Comparison of ENCODE assay signal across 8 cellular contexts in genomic region chr3:181711325-181712135, GRCh38. TPM values are rescaled to one million over a fixed set of nuclear protein-coding genes. Genes with fewer than 3 reads are reported as not detected.
A peak's percentile ranks its signal among the peaks of the same experiment; 100 is the strongest.
DNase-seq lines count a peak whose midpoint lies in the region; ATAC-seq and TF ChIP-seq lines count a peak whose summit lies in the region.

SOX2 (plus strand) TSS chr3:181711925; CDS start chr3:181712361, 436 bp downstream.

- in situ Hi-C loops in astrocyte of the spinal cord (cut with HindIII; ENCODE audit: low sequenced_read_pairs): no loop called here

- DNase-seq in CD8-positive, alpha-beta memory T cell: no peak
- DNase-seq in H7 (peak; percentile 99), NCI-H446 (lab: John Stamatoyannopoulos, UW) (peak; percentile 83 to 97), astrocyte of the spinal cord (ENCODE audit: low read depth, low spot score) (peak; percentile 94), hepatic stellate cell (ENCODE audit: low spot score) (peak; percentile 33), putamen (ENCODE audit: low spot score) (peak; percentile 94)
- no peak for DNase-seq in activated CD4-positive, alpha-beta T cell treated with anti-CD3 and anti-CD28 coated beads for 48 hours

- TF ChIP-seq CTCF in astrocyte of the spinal cord (IDR thresholded peaks at IDR 0.05; ENCODE audit: low read depth, low read length): no peak

- no peaks in the 10 kb centered on the region for H3K36me3 Mint-ChIP-seq in CD8-positive, alpha-beta memory T cell

- peaks cover 47% of the 10 kb centered on the region for H3K27me3 ChIP-seq in CD8-positive, alpha-beta memory T cell (ENCODE audit: insufficient read depth, low read length, poor library complexity, severe bottlenecking)
- H3K27me3 ChIP-seq in H7 (ENCODE audit: control insufficient read depth, insufficient read depth, low read length): peaks cover 1% of the 10 kb centered on the region; the same call in 1 of the 2 replicates

- peaks cover 67 to 74% of the 10 kb centered on the region in 2 donors for H3K27me3 Mint-ChIP-seq in CD8-positive, alpha-beta memory T cell

- no peak within 1 kb of the TSS for H3K4me3 ChIP-seq in CD8-positive, alpha-beta memory T cell (ENCODE audit: low read length)
- peak within 1 kb of the TSS; percentile 99 for H3K4me3 ChIP-seq in H7 (ENCODE audit: insufficient read depth, low read depth, low read length)
- peak within 1 kb of the TSS; percentile 58 for H3K4me3 ChIP-seq in astrocyte of the spinal cord (ENCODE audit: low read depth, low read length)

- no peaks in the 10 kb centered on the region for H3K9me3 ChIP-seq in CD8-positive, alpha-beta memory T cell (ENCODE audit: low read length)

- no peak within 1 kb of the TSS for H3K27ac Mint-ChIP-seq in CD8-positive, alpha-beta memory T cell

- peaks cover 9% of the 10 kb centered on the region for H3K4me1 ChIP-seq in CD8-positive, alpha-beta memory T cell (ENCODE audit: insufficient read depth, low read length)

- H3K4me3 Mint-ChIP-seq in CD8-positive, alpha-beta memory T cell: peak within 1 kb of the TSS in 5 of 7 donors; percentile 15 to 44 (median 39)

- CTCF ChIA-PET in CD8-positive, alpha-beta memory T cell (lab: Charles Lee): no interaction called here

- POLR2A ChIA-PET in CD8-positive, alpha-beta memory T cell (lab: Charles Lee): no interaction called here

- ATAC-seq in HG02970 (IDR thresholded peaks at IDR 0.05; ENCODE audit: low FRiP score, unreplicated experiment): no peak

- no peaks in the 10 kb centered on the region for H3K36me3 ChIP-seq in CD8-positive, alpha-beta memory T cell (ENCODE audit: insufficient read depth, low read length)
- no peaks in the 10 kb centered on the region for H3K36me3 ChIP-seq in H7 (replicated peaks; ENCODE audit: control insufficient read depth, insufficient read depth, low read length)

- H3K9me3 Mint-ChIP-seq in CD8-positive, alpha-beta memory T cell: peaks cover 6 to 30% (median 27%) of the 10 kb centered on the region in 5 donors

- H3K4me1 Mint-ChIP-seq in CD8-positive, alpha-beta memory T cell: peaks cover 9 to 15% (median 10%) of the 10 kb centered on the region in 3 donors

- no peak within 1 kb of the TSS for H3K27ac ChIP-seq in CD8-positive, alpha-beta memory T cell (ENCODE audit: low read depth, low read length)

RNA-seq across cellular contexts. Expression of gene SOX2, which starts in this region (rescaled TPM):
- total RNA-seq in CD8-positive, alpha-beta memory T cell: not detected
- not detected for polyA plus RNA-seq in CD8-positive, alpha-beta memory T cell
- total RNA-seq in H7 (2014; rRNA removed; shearing (Covaris generic)): 233 and 264 TPM in 2 replicates

Comparison
In these comparisons a context has a peak if more than half of its experiments do, and no peak if none do; other contexts are left out.
1. RNA of gene SOX2 (total RNA-seq): 233 to 264 TPM in H7; not detected in CD8-positive, alpha-beta memory T cell; every median in the first group is over 100 times any median in the second.
2. DNase-seq: peak in H7 (single experiment), NCI-H446 (2 of 2), astrocyte of the spinal cord (single experiment), hepatic stellate cell (single experiment) and putamen (single experiment); none in CD8-positive, alpha-beta memory T cell (0 of 5) and activated CD4-positive, alpha-beta T cell treated with anti-CD3 and anti-CD28 coated beads for 48 hours (single experiment).